ENCODE assay signal across 15 cellular contexts in the genomic region with DNA sequence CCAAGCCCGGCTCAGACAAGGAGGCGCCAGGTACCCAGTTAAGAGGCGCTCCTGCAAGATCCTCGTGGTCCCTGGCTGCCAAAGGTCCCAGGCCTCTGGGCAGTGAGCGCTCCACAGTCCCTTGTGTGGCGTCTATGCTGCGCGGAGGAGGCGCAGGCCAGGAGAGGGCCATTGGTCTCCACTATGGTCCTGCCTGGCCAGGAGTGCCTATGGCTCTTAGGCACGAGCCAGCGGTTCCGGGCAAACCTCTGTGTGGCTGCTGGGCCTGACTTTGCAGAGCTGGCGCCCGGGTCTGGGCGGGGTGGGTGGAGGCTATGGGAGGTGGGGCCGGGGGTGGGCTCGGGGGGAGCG. TPM values are rescaled to one million over a fixed set of nuclear protein-coding genes. Genes with fewer than 3 reads are reported as not detected.
DNase-seq lines count a peak whose midpoint lies in the region; ATAC-seq and TF ChIP-seq lines count a peak whose summit lies in the region.
"Had no signal": no experiment of that assay in that cellular context is flagged by ENCODE, and none has a peak within 500 bp of the region (broad histone marks: within the 10 kb centered on the region; RNA-seq: fewer than 3 reads in every experiment).

No MANE protein-coding gene starts in this region.

- H3K9ac ChIP-seq in iPS-18a (ENCODE audit: low read length) = no peak overlapping the region

- H3K27me3 ChIP-seq in ascending aorta = no peaks in the 10 kb centered on the region
- H3K27me3 ChIP-seq in iPS-18a (ENCODE audit: control insufficient read depth, insufficient read depth, low read length) = peaks cover 56% of the 10 kb centered on the region
- peaks cover 0 to 45% (median 14%) of the 10 kb centered on the region in 3 donors for H3K27me3 ChIP-seq in psoas muscle (ENCODE audit: insufficient read depth in 3 of 3, low read length in 2 of 3)

- H3K4me3 Mint-ChIP-seq in Calu3 (ENCODE audit: low read depth, unreplicated experiment) = peak overlapping the region; percentile 48
- no peak overlapping the region for H3K4me3 Mint-ChIP-seq in activated T-cell treated with anti-CD3 and anti-CD28 coated beads, Interleukin-2, amount 50 U/mL, for 24 hours
- H3K4me3 Mint-ChIP-seq in T-helper 2 cell treated with Interferon-gamma antibody and Interleukin-4, amounts not matched to agents 5 μg/mL and 100 μg/mL, for 36 hours = no peak overlapping the region
- no peak overlapping the region for H3K4me3 Mint-ChIP-seq in activated T-cell treated with anti-CD3 and anti-CD28 coated beads, Interleukin-2, amount 50 U/mL, for 72 hours
- H3K4me3 Mint-ChIP-seq: HFFc6; natural killer cell treated with Interleukin-12 subunit alpha and Interleukin-12 subunit beta and Interleukin-15 and Interleukin-18, amount 100 ng/mL, for 72 hours had no signal

- no TSS peak for BruUV-seq in Calu3 (replicated peaks; lab: Mats Ljungman, UMichigan)

- peak in 1 of 4 donors; percentile 19 for ATAC-seq in psoas muscle
- no peak for ATAC-seq in activated T-cell treated with anti-CD3 and anti-CD28 coated beads, Interleukin-2, amount 50 U/mL, for 72 hours (replicated peaks in 1 of 2)
- ATAC-seq: activated CD4-positive, CD25-positive, alpha-beta regulatory T cell treated with anti-CD3 and anti-CD28 coated beads, Interleukin-2, amount 50 U/mL, for 24 hours; natural killer cell treated with Interleukin-12 subunit alpha and Interleukin-12 subunit beta and Interleukin-15 and Interleukin-18, amount 100 ng/mL, for 72 hours had no signal

- H3K36me3 ChIP-seq in ascending aorta (peaks cover 0 to 3% of the 10 kb centered on the region in 2 donors), iPS-18a (ENCODE audit: control insufficient read depth, low read depth, low read length) (no peaks in the 10 kb centered on the region), psoas muscle (ENCODE audit: insufficient read depth in 1 of 2, low read depth in 1 of 2) (no peaks in the 10 kb centered on the region)
- H3K36me3 ChIP-seq: adrenal gland, tibial nerve had no signal

- DNase-seq in Calu3 = no peak
- no peak for DNase-seq in ascending aorta (ENCODE audit: low spot score in 2 of 2)
- no peak for DNase-seq in psoas muscle
- DNase-seq in activated T-cell treated with anti-CD3 and anti-CD28 coated beads, Interleukin-2, amount 50 U/mL, for 24 hours = no peak
- DNase-seq in NOMO-1 (lab: John Stamatoyannopoulos, UW; ENCODE audit: unreplicated experiment in 2 of 2) = no peak
- DNase-seq in T-helper 2 cell treated with Interferon-gamma antibody and Interleukin-4, amounts not matched to agents 5 μg/mL and 100 μg/mL, for 36 hours (ENCODE audit: low spot score) = no peak
- DNase-seq in activated T-cell treated with anti-CD3 and anti-CD28 coated beads, Interleukin-2, amount 50 U/mL, for 72 hours = no peak
- DNase-seq: Caco-2, HFFc6 had no signal

- peaks cover 48% of the 10 kb centered on the region for H3K27me3 Mint-ChIP-seq in Calu3 (ENCODE audit: unreplicated experiment)
- H3K27me3 Mint-ChIP-seq in activated T-cell treated with anti-CD3 and anti-CD28 coated beads, Interleukin-2, amount 50 U/mL, for 24 hours = peaks cover 58% of the 10 kb centered on the region
- H3K27me3 Mint-ChIP-seq in T-helper 2 cell treated with Interferon-gamma antibody and Interleukin-4, amounts not matched to agents 5 μg/mL and 100 μg/mL, for 36 hours (ENCODE audit: low read depth) = peaks cover 35% of the 10 kb centered on the region
- H3K27me3 Mint-ChIP-seq in activated T-cell treated with anti-CD3 and anti-CD28 coated beads, Interleukin-2, amount 50 U/mL, for 72 hours (ENCODE audit: low read depth) = peaks cover 36% of the 10 kb centered on the region

- intact Hi-C loops in Calu3 (cut with micrococcal nuclease; ENCODE audit: unreplicated experiment) = loop anchor here (5.0 to 10.0 kb wide), 2 partner anchors 94 to 382 kb away; no protein-coding TSS in a partner anchor
- intact Hi-C loops in ascending aorta (cut with DNase I) = loop anchor here (2.0 to 5.0 kb wide), 7 partner anchors 40 to 446 kb away; a partner anchor contains a TSS
- intact Hi-C loops in psoas muscle (cut with DNase I) = no loop called here

- CTCF ChIA-PET in Calu3 (lab: Charles Lee) = no interaction called here

- no peaks in the 10 kb centered on the region for H3K9me3 ChIP-seq in ascending aorta
- H3K9me3 ChIP-seq in iPS-18a (ENCODE audit: control insufficient read depth, low read depth, low read length) = no peaks in the 10 kb centered on the region
- no peaks in the 10 kb centered on the region for H3K9me3 ChIP-seq in psoas muscle
- H3K9me3 ChIP-seq: adrenal gland, Caco-2 had no signal

- 26 to 31% (median 30%) methylated on average over 15 to 18 of the region's 18 CpGs for WGBS in psoas muscle, 3 donors

- H3K9me3 Mint-ChIP-seq in Calu3 (ENCODE audit: low read depth, unreplicated experiment) = no peaks in the 10 kb centered on the region
- H3K9me3 Mint-ChIP-seq in activated T-cell treated with anti-CD3 and anti-CD28 coated beads, Interleukin-2, amount 50 U/mL, for 24 hours = no peaks in the 10 kb centered on the region
- H3K9me3 Mint-ChIP-seq in T-helper 2 cell treated with Interferon-gamma antibody and Interleukin-4, amounts not matched to agents 5 μg/mL and 100 μg/mL, for 36 hours = no peaks in the 10 kb centered on the region
- H3K9me3 Mint-ChIP-seq in activated T-cell treated with anti-CD3 and anti-CD28 coated beads, Interleukin-2, amount 50 U/mL, for 72 hours = no peaks in the 10 kb centered on the region
- H3K9me3 Mint-ChIP-seq: natural killer cell treated with Interleukin-12 subunit alpha and Interleukin-12 subunit beta and Interleukin-15 and Interleukin-18, amount 100 ng/mL, for 72 hours had no signal

- no peaks in the 10 kb centered on the region for H3K36me3 Mint-ChIP-seq in Calu3 (ENCODE audit: insufficient read depth, unreplicated experiment)
- H3K36me3 Mint-ChIP-seq in activated T-cell treated with anti-CD3 and anti-CD28 coated beads, Interleukin-2, amount 50 U/mL, for 24 hours (ENCODE audit: low read depth) = no peaks in the 10 kb centered on the region
- H3K36me3 Mint-ChIP-seq in T-helper 2 cell treated with Interferon-gamma antibody and Interleukin-4, amounts not matched to agents 5 μg/mL and 100 μg/mL, for 36 hours (ENCODE audit: low read depth) = no peaks in the 10 kb centered on the region
- H3K36me3 Mint-ChIP-seq in activated T-cell treated with anti-CD3 and anti-CD28 coated beads, Interleukin-2, amount 50 U/mL, for 72 hours (ENCODE audit: insufficient read depth in 2 of 2) = no peaks in the 10 kb centered on the region
- H3K36me3 Mint-ChIP-seq: natural killer cell treated with Interleukin-12 subunit alpha and Interleukin-12 subunit beta and Interleukin-15 and Interleukin-18, amount 100 ng/mL, for 72 hours had no signal

- H3K27ac ChIP-seq in ascending aorta (peak overlapping the region; percentile 89 to 91), iPS-18a (ENCODE audit: low read length) (no peak overlapping the region), psoas muscle (no peak overlapping the region)

- peaks cover 9 to 23% of the 10 kb centered on the region in 2 donors for H3K4me1 ChIP-seq in ascending aorta
- no peaks in the 10 kb centered on the region for H3K4me1 ChIP-seq in iPS-18a (ENCODE audit: control insufficient read depth, low read depth, low read length)
- no peaks in the 10 kb centered on the region for H3K4me1 ChIP-seq in psoas muscle

- H3K4me3 ChIP-seq in ascending aorta = peak overlapping the region; percentile 71 to 74
- peak overlapping the region; percentile 43 for H3K4me3 ChIP-seq in iPS-18a (ENCODE audit: low read length)
- peak overlapping the region; percentile 64 for H3K4me3 ChIP-seq in psoas muscle

- H3K27ac Mint-ChIP-seq in Calu3 (ENCODE audit: unreplicated experiment) = no peak overlapping the region
- no peak overlapping the region for H3K27ac Mint-ChIP-seq in activated T-cell treated with anti-CD3 and anti-CD28 coated beads, Interleukin-2, amount 50 U/mL, for 24 hours
- no peak overlapping the region for H3K27ac Mint-ChIP-seq in T-helper 2 cell treated with Interferon-gamma antibody and Interleukin-4, amounts not matched to agents 5 μg/mL and 100 μg/mL, for 36 hours
- H3K27ac Mint-ChIP-seq in activated T-cell treated with anti-CD3 and anti-CD28 coated beads, Interleukin-2, amount 50 U/mL, for 72 hours = no peak overlapping the region
- H3K27ac Mint-ChIP-seq: HFFc6; natural killer cell treated with Interleukin-12 subunit alpha and Interleukin-12 subunit beta and Interleukin-15 and Interleukin-18, amount 100 ng/mL, for 72 hours had no signal

- TF ChIP-seq CTCF in Calu3 (IDR thresholded peaks at IDR 0.05; ENCODE audit: unreplicated experiment) = no peak
- no peak for TF ChIP-seq CTCF in ascending aorta (IDR thresholded peaks at IDR 0.05)
- no peak for TF ChIP-seq CTCF in psoas muscle (IDR thresholded peaks at IDR 0.05)

- H3K4me1 Mint-ChIP-seq in Calu3 (ENCODE audit: low read depth, unreplicated experiment) = peaks cover 13% of the 10 kb centered on the region
- no peaks in the 10 kb centered on the region for H3K4me1 Mint-ChIP-seq in activated T-cell treated with anti-CD3 and anti-CD28 coated beads, Interleukin-2, amount 50 U/mL, for 24 hours (ENCODE audit: low read depth)
- no peaks in the 10 kb centered on the region for H3K4me1 Mint-ChIP-seq in T-helper 2 cell treated with Interferon-gamma antibody and Interleukin-4, amounts not matched to agents 5 μg/mL and 100 μg/mL, for 36 hours (ENCODE audit: low read depth)
- no peaks in the 10 kb centered on the region for H3K4me1 Mint-ChIP-seq in activated T-cell treated with anti-CD3 and anti-CD28 coated beads, Interleukin-2, amount 50 U/mL, for 72 hours (ENCODE audit: low read depth)

RNA-seq across cellular contexts. Expression of a gene that starts 0.7 kb away (rescaled TPM):
- total RNA-seq in Calu3 (2022) = 1.1 and 2.4 TPM in 2 replicates
- 28.1 TPM for total RNA-seq in ascending aorta
- total RNA-seq in psoas muscle = 10 to 100 TPM in 1 of 4 donors, 1 to 10 TPM in 3; 2.1 to 12.8 (median 3.5) TPM
- under 1 TPM; 0.35 to 0.83 (median 0.77) TPM for polyA plus RNA-seq in psoas muscle
- under 1 TPM in 1 of 2 donors, not detected in 1; 0.12 TPM for total RNA-seq in activated T-cell treated with anti-CD3 and anti-CD28 coated beads, Interleukin-2, amount 50 U/mL, for 72 hours
- total RNA-seq: HFFc6; HT-29; natural killer cell treated with Interleukin-12 subunit alpha and Interleukin-12 subunit beta and Interleukin-15 and Interleukin-18, amount 100 ng/mL, for 72 hours had no signal

Comparison
In these comparisons a context has a peak if more than half of its experiments do, and no peak if none do; other contexts are left out.
1. H3K27ac ChIP-seq: peak in ascending aorta (2 of 2); none in iPS-18a (single experiment) and psoas muscle (single experiment).
2. intact Hi-C loops: an anchor here in Calu3 (5.0 to 10.0 kb wide) and ascending aorta (2.0 to 5.0 kb wide); none called in psoas muscle.
3. Peak in every context shown above with its lines, with median percentiles within 50 percentile points of each other: H3K4me3 ChIP-seq.